10 cellular contexts compared by ENCODE assay signal in the genomic region with DNA sequence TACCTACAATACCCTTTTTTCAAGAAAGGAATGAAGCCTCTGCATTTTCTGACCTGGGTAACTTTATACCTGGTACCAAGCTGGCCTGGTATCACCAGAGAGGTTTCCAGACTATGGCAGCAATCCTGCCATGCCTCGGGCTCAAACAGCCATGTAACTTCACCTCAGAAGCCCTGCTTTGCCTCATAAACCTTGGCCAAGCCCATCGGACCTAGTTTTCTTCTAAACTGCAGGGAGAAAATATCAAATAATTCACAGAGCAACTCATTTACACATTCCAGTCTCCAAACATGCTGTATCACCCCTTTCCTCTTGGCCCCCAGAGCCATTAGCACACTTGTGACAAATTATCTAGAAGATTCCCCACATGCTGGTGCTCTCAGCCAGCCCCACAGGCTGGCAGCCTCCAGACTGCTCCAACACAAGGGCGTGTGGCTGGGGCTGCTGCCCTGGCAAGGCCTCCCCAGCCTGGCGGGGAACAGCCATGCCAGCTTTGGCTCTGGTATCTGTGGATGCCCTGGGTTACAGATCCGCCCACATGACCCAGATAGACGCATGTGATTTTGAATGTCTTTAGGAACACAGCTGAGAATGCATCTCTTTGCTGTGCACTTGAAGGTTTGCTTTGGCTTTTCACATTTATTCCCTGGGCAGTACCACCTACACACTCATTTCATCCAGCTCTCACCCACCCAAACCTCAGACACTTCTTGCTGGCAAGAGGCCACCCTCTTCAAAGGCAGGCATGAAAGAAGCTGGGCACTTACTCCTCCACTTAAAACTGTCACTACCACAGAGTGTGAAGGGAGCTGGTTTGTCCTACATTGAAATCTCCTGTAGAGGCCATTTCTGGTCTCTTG.
DNase-seq lines count a peak whose midpoint lies in the region; ATAC-seq, FAIRE-seq and TF ChIP-seq lines count a peak whose summit lies in the region.
"Had no signal": no experiment of that assay in that cellular context is flagged by ENCODE, and none has a peak within 500 bp of the region (broad histone marks: within the 10 kb centered on the region; RNA-seq: fewer than 3 reads in every experiment).

No MANE protein-coding gene starts in this region.

- DNase-seq in anterior cingulate cortex (lab: John Stamatoyannopoulos, UW) (peak in 50 of 58 donors; percentile 12 to 91 (median 53)), right lobe of liver (peak in 2 of 3 donors; percentile 60 to 84), kidney (no peak), pons (ENCODE audit: low spot score) (no peak), small intestine (no peak), T-cell (no peak)

- ATAC-seq in right lobe of liver: peak; percentile 37 to 71 (median 52)
- ATAC-seq in stimulated activated memory B cell treated with anti-CD40 and anti-IgM and Interleukin-4, amounts not matched to agents 10 μg/mL and 1 μg/mL and 100 μg/mL, for 72 hours: peak; percentile 2
- no peak for ATAC-seq in T-cell (replicated peaks in 1 of 4)

- H3K27me3 ChIP-seq in right lobe of liver: no peaks in the 10 kb centered on the region
- no peaks in the 10 kb centered on the region for H3K27me3 ChIP-seq in small intestine (ENCODE audit: control insufficient read depth in 2 of 2, insufficient read depth in 2 of 2, low read length in 2 of 2)

- FAIRE-seq in kidney (lab: Jason Lieb, UNC) (no peak), small intestine (lab: Jason Lieb, UNC) (no peak)

- H3K9ac ChIP-seq in kidney (ENCODE audit: low read length in 2 of 2): no peak overlapping the region

- TF ChIP-seq POLR2A in right lobe of liver (IDR thresholded peaks at IDR 0.05): no peak

- peaks cover 29% of the 10 kb centered on the region for H3K4me1 Mint-ChIP-seq in stimulated activated memory B cell treated with anti-CD40 and anti-IgM and Interleukin-4, amounts not matched to agents 10 μg/mL and 1 μg/mL and 100 μg/mL, for 72 hours
- H3K4me1 Mint-ChIP-seq in T-cell: peaks cover 12 to 20% (median 17%) of the 10 kb centered on the region in 3 donors

- H3K4me1 ChIP-seq in HEK293 (ENCODE audit: control insufficient read depth, insufficient read depth, low read length): 0 out of 2 replicates have a peak, but pooled peaks cover 2% of the 10 kb centered on the region
- H3K4me1 ChIP-seq in right lobe of liver: peaks cover 0 to 17% (median 0%) of the 10 kb centered on the region in 4 donors
- peaks cover 10% of the 10 kb centered on the region in 2 donors for H3K4me1 ChIP-seq in kidney (ENCODE audit: control insufficient read depth in 1 of 2, insufficient read depth in 1 of 2, low read depth in 1 of 2, low read length in 2 of 2)
- H3K4me1 ChIP-seq in small intestine (ENCODE audit: control insufficient read depth in 2 of 2, insufficient read depth in 1 of 2, low read depth in 1 of 2, low read length in 1 of 2): no peaks in the 10 kb centered on the region

- CTCF ChIA-PET in HEK293 (lab: Yijun Ruan, JAX): interaction anchor here (0.7 to 1.0 kb wide), 3 partner anchors 62 to 122 kb away, joined by 3 read pairs; no protein-coding TSS in a partner anchor
- CTCF ChIA-PET in T-cell (lab: Charles Lee): no interaction called here

- intact Hi-C loops in right lobe of liver (cut with DNase I) (no loop called here), kidney (cut with DNase I) (no loop called here)

- no peak overlapping the region for H3K4me3 Mint-ChIP-seq in stimulated activated memory B cell treated with anti-CD40 and anti-IgM and Interleukin-4, amounts not matched to agents 10 μg/mL and 1 μg/mL and 100 μg/mL, for 72 hours
- no peak overlapping the region for H3K4me3 Mint-ChIP-seq in T-cell
- H3K4me3 Mint-ChIP-seq: T-helper 1 cell treated with Interleukin-12 subunit alpha and Interleukin-12 subunit beta and Interleukin-4 antibody, amounts not matched to agents 30 μg/mL and 1 μg/mL, for 36 hours had no signal

- no peak for TF ChIP-seq CTCF in HEK293 (tag by site-specific recombination; IDR thresholded peaks at IDR 0.05)
- no peak for TF ChIP-seq CTCF in right lobe of liver (IDR thresholded peaks at IDR 0.05)
- no peak for TF ChIP-seq CTCF in kidney (IDR thresholded peaks at IDR 0.05; ENCODE audit: borderline replicate concordance, extremely low read depth, insufficient read depth)

- peaks cover 5% of the 10 kb centered on the region for H3K36me3 Mint-ChIP-seq in stimulated activated memory B cell treated with anti-CD40 and anti-IgM and Interleukin-4, amounts not matched to agents 10 μg/mL and 1 μg/mL and 100 μg/mL, for 72 hours
- no peaks in the 10 kb centered on the region for H3K36me3 Mint-ChIP-seq in T-cell

- POLR2A ChIA-PET in HEK293 (lab: Yijun Ruan, JAX) (no interaction called here), T-cell (lab: Charles Lee) (no interaction called here)

- WGBS in right lobe of liver (ENCODE audit: insufficient coverage, low coverage, low lambda C conversion rate, missing lambda C conversion rate): 54% methylated on average over 2 of the region's 6 CpGs
- 84 to 91% (median 89%) methylated on average over 6 of the region's 6 CpGs for WGBS in small intestine, 3 donors

- H3K27ac Mint-ChIP-seq in stimulated activated memory B cell treated with anti-CD40 and anti-IgM and Interleukin-4, amounts not matched to agents 10 μg/mL and 1 μg/mL and 100 μg/mL, for 72 hours: peak overlapping the region; percentile 81
- no peak overlapping the region for H3K27ac Mint-ChIP-seq in T-cell
- H3K27ac Mint-ChIP-seq: T-helper 1 cell treated with Interleukin-12 subunit alpha and Interleukin-12 subunit beta and Interleukin-4 antibody, amounts not matched to agents 30 μg/mL and 1 μg/mL, for 36 hours had no signal

- H3K4me3 ChIP-seq in HEK293 (ENCODE audit: low read depth, low read length) (no peak overlapping the region), right lobe of liver (no peak overlapping the region), kidney (ENCODE audit: low read length in 2 of 2) (no peak overlapping the region), small intestine (ENCODE audit: low read depth in 1 of 2, low read length in 2 of 2) (no peak overlapping the region)
- H3K4me3 ChIP-seq: thoracic aorta had no signal

- H3K9me3 Mint-ChIP-seq in stimulated activated memory B cell treated with anti-CD40 and anti-IgM and Interleukin-4, amounts not matched to agents 10 μg/mL and 1 μg/mL and 100 μg/mL, for 72 hours: peaks cover 8% of the 10 kb centered on the region
- peaks cover 3 to 8% (median 8%) of the 10 kb centered on the region in 3 donors for H3K9me3 Mint-ChIP-seq in T-cell

- H3K27ac ChIP-seq in HEK293 (ENCODE audit: extremely low read depth, low read depth, low read length) (no peak overlapping the region), right lobe of liver (no peak overlapping the region), kidney (ENCODE audit: low read depth in 2 of 2, low read length in 2 of 2) (no peak overlapping the region), small intestine (ENCODE audit: low read depth in 1 of 2, low read length in 1 of 2) (no peak overlapping the region)

- H3K36me3 ChIP-seq in HEK293 (ENCODE audit: control insufficient read depth in 2 of 2, insufficient read depth in 1 of 2, low read length in 2 of 2): no peaks in the 10 kb centered on the region
- no peaks in the 10 kb centered on the region for H3K36me3 ChIP-seq in right lobe of liver
- no peaks in the 10 kb centered on the region for H3K36me3 ChIP-seq in kidney (ENCODE audit: control insufficient read depth in 1 of 2, insufficient read depth in 2 of 2, low read length in 2 of 2)
- no peaks in the 10 kb centered on the region for H3K36me3 ChIP-seq in small intestine (ENCODE audit: control insufficient read depth in 2 of 2, insufficient read depth in 2 of 2, low read length in 2 of 2)
- H3K36me3 ChIP-seq: thoracic aorta had no signal

- H3K9me3 ChIP-seq in HEK293 (ENCODE audit: control insufficient read depth, insufficient read depth, low read depth, low read length) (no peaks in the 10 kb centered on the region), right lobe of liver (no peaks in the 10 kb centered on the region), kidney (ENCODE audit: control insufficient read depth in 1 of 2, low read length in 2 of 2) (peaks cover 0 to 4% of the 10 kb centered on the region in 2 donors), small intestine (ENCODE audit: control insufficient read depth, low read depth) (no peaks in the 10 kb centered on the region)
- H3K9me3 ChIP-seq: thoracic aorta had no signal

- no peaks in the 10 kb centered on the region for H3K27me3 Mint-ChIP-seq in stimulated activated memory B cell treated with anti-CD40 and anti-IgM and Interleukin-4, amounts not matched to agents 10 μg/mL and 1 μg/mL and 100 μg/mL, for 72 hours
- peaks cover 0 to 3% of the 10 kb centered on the region in 2 donors for H3K27me3 Mint-ChIP-seq in T-cell

TF ChIP-seq in HEK293, 187 proteins besides CTCF, POLR2A, EP300 and RAD21:
- TF ChIP-seq ZBTB1 (tag by site-specific recombination; IDR thresholded peaks at IDR 0.05): no peak
- no peak for TF ChIP-seq ZNF76 (tag by site-specific recombination; IDR thresholded peaks at IDR 0.05; ENCODE audit: borderline replicate concordance, low read depth)
- TF ChIP-seq ZNF184 (tag by site-specific recombination; IDR thresholded peaks at IDR 0.05): no peak
- TF ChIP-seq ZNF324 (tag by site-specific recombination; IDR thresholded peaks at IDR 0.05): no peak
- TF ChIP-seq ZFHX2 (tag by site-specific recombination; conservative IDR thresholded peaks at IDR 0.05): peak; percentile 92
- TF ChIP-seq, protein P1, sequence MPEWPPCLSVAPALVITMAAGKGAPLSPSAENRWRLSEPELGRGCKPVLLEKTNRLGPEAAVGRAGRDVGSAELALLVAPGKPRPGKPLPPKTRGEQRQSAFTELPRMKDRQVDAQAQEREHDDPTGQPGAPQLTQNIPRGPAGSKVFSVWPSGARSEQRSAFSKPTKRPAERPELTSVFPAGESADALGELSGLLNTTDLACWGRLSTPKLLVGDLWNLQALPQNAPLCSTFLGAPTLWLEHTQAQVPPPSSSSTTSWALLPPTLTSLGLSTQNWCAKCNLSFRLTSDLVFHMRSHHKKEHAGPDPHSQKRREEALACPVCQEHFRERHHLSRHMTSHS (tag by site-specific recombination; IDR thresholded peaks at IDR 0.05): no peak
- no peak for TF ChIP-seq RBAK (tag by site-specific recombination; IDR thresholded peaks at IDR 0.05)
- TF ChIP-seq ZNF654 (tag by site-specific recombination; IDR thresholded peaks at IDR 0.05; ENCODE audit: low read depth): no peak
- TF ChIP-seq EGR2 (tag by site-specific recombination; IDR thresholded peaks at IDR 0.05; ENCODE audit: low read depth): peak; percentile 91
TF ChIP-seq in HEK293: peak in this region for 2.

Comparison
In these comparisons a context has a peak if more than half of its experiments do, and no peak if none do; other contexts are left out.
1. DNase-seq: peak in anterior cingulate cortex (50 of 58) and right lobe of liver (2 of 3); none in kidney (single experiment), pons (single experiment), small intestine (single experiment) and T-cell (0 of 34).
2. ATAC-seq: peak in right lobe of liver (4 of 4) and stimulated activated memory B cell treated with anti-CD40 and anti-IgM and Interleukin-4, amounts not matched to agents 10 μg/mL and 1 μg/mL and 100 μg/mL, for 72 hours (single experiment); none in T-cell (0 of 4).